ENCODE assay signal across 9 cellular contexts in the genomic region with DNA sequence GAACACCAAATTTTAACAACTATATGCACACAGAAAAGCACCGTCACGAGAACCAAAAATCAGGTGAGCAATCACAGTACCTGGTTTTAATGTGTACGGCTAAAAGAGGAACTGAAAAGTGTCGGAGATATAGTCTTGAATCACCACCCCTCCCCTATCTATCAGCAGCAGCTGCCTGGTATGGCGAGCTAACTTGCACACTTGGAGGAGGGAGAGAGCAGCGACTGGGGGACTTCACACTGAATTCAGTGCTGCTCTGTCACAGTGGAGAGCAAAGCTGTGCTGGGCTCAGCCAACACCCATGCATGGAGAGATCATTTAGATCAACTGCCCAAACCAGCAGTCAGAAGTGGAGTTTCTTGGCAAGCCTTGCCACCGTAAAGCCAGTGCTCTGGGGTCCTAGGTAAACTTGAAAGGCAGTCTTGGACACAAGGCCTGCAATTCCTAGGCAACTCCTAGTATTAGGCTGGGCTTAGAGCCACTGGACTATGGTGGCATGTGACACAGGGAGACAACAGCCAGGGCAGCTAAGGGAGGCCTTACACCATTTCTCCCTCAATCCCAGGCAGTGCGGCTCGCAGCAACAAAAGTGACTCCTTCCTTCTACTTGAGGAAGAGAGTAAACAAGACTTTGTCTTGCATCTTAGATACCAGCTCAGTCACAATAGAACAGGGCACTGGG.
DNase-seq lines count a peak whose midpoint lies in the region; ATAC-seq lines count a peak whose summit lies in the region.
"Had no signal": no experiment of that assay in that cellular context is flagged by ENCODE, and none has a peak within 500 bp of the region (broad histone marks: within the 10 kb centered on the region; RNA-seq: fewer than 3 reads in every experiment).

No MANE protein-coding gene starts in this region.

- H3K27me3 Mint-ChIP-seq in memory B cell, result no peaks in the 10 kb centered on the region

- H3K36me3 Mint-ChIP-seq in memory B cell, result peaks cover 23% of the 10 kb centered on the region

- H3K4me3 Mint-ChIP-seq in memory B cell, result peak overlapping the region; percentile 60

- ATAC-seq in GM18868 (IDR thresholded peaks at IDR 0.05; ENCODE audit: unreplicated experiment) (peak; percentile 97), GM21619 (IDR thresholded peaks at IDR 0.05; ENCODE audit: unreplicated experiment) (peak; percentile 99), HG03354 (IDR thresholded peaks at IDR 0.05; ENCODE audit: poor library complexity, severe bottlenecking, unreplicated experiment) (peak; percentile 100), memory B cell (ENCODE audit: low read depth) (peak; percentile 96)

- H3K27ac Mint-ChIP-seq in memory B cell, result peak overlapping the region; percentile 72

- DNase-seq in memory B cell (ENCODE audit: low spot score in 2 of 2) (peak; percentile 17 to 44), NAMALWA (ENCODE audit: low spot score) (no peak), T-helper 1 cell (no peak), activated gamma-delta T cell (lab: John Stamatoyannopoulos, UW) (no peak), SHP77 treated with DMSO at 0.1 percent for 48 hours (lab: John Stamatoyannopoulos, UW) (no peak)
- DNase-seq: GDM1 had no signal

- no peaks in the 10 kb centered on the region for H3K9me3 Mint-ChIP-seq in memory B cell

- H3K4me1 Mint-ChIP-seq in memory B cell, result peaks cover 12% of the 10 kb centered on the region

Comparison
In these comparisons a context has a peak if more than half of its experiments do, and no peak if none do; other contexts are left out.
1. DNase-seq: peak in memory B cell (2 of 2); none in NAMALWA (single experiment), T-helper 1 cell (0 of 5), activated gamma-delta T cell (single experiment) and SHP77 treated with DMSO at 0.1 percent for 48 hours (single experiment).
2. Peak in every context shown above with its lines, with median percentiles within 50 percentile points of each other: ATAC-seq.